8 cellular contexts compared by ENCODE assay signal in the genomic region with DNA sequence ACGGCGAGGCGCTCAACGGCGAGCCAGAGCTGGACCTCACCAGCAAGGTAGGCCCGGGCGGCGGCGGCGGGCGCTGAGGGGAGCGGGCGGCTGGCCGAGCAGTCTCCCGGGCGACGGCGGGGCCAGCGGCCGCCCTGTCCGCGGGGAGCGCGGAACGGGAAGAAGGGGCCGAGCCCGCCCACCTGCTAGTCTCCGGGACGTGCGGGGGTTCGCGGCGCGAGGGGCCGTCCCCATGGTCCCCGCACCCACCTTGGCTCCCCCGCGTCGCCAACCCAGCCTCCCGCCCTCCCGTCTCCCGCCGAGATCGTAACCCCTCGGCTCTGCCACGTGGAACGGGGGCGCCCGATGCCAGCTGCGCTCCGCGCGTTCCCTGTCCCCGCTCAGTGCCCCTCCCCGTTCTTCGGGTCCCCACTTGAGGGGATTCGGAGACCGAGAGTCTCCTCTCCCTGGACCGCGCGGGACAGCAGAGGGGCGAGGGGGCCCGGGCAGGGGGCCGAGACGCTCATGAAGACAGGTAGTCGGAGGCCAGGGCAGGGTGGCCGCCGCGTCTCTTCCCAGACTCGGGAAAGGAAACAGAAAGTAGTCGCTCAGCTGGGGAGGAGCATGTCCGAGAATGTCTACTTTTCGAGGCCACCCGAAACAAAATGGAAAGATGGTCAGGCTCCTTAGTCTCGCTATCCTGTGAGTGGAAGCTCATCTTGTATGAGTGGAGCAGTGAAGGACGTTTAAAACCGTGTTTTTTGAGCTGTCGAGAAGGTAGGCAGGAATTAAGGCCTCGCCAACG. TPM values are rescaled to one million over a fixed set of nuclear protein-coding genes. Genes with fewer than 3 reads are reported as not detected.
DNase-seq lines count a peak whose midpoint lies in the region; ATAC-seq and TF ChIP-seq lines count a peak whose summit lies in the region.

No MANE protein-coding gene starts in this region.

- peak overlapping the region; percentile 88 for H3K4me2 ChIP-seq in OCI-LY3 (ENCODE audit: low read length)

- H3K9ac ChIP-seq in OCI-LY3 (ENCODE audit: low read length), result peak overlapping the region; percentile 90

- H4K20me1 ChIP-seq in OCI-LY3 (ENCODE audit: insufficient read depth, low read length), result peaks cover 48% of the 10 kb centered on the region

- H2AFZ ChIP-seq in OCI-LY3 (ENCODE audit: low read depth, low read length), result no peak overlapping the region

- H3K4me3 Mint-ChIP-seq in CD4-positive, alpha-beta memory T cell, result peak overlapping the region; percentile 91 to 96 (median 94)
- H3K4me3 Mint-ChIP-seq in activated naive CD8-positive, alpha-beta T cell treated with anti-CD3 and anti-CD28 coated beads, Interleukin-2, amount 50 U/mL, for 24 hours, result peak overlapping the region; percentile 94

- peaks cover 10 to 44% of the 10 kb centered on the region in 2 donors for H3K36me3 Mint-ChIP-seq in CD4-positive, alpha-beta memory T cell
- H3K36me3 Mint-ChIP-seq in activated naive CD8-positive, alpha-beta T cell treated with anti-CD3 and anti-CD28 coated beads, Interleukin-2, amount 50 U/mL, for 24 hours (ENCODE audit: low read depth), result peaks cover 40% of the 10 kb centered on the region

- peaks cover 0 to under 1% (median 0%) of the 10 kb centered on the region in 8 donors for H3K9me3 Mint-ChIP-seq in CD4-positive, alpha-beta memory T cell
- H3K9me3 Mint-ChIP-seq in activated naive CD8-positive, alpha-beta T cell treated with anti-CD3 and anti-CD28 coated beads, Interleukin-2, amount 50 U/mL, for 24 hours, result no peaks in the 10 kb centered on the region

- H3K79me2 ChIP-seq in OCI-LY3 (ENCODE audit: low read length), result peaks cover 56% of the 10 kb centered on the region

- peaks cover 53 to 71% (median 59%) of the 10 kb centered on the region in 4 donors for H3K4me1 Mint-ChIP-seq in CD4-positive, alpha-beta memory T cell
- H3K4me1 Mint-ChIP-seq in activated naive CD8-positive, alpha-beta T cell treated with anti-CD3 and anti-CD28 coated beads, Interleukin-2, amount 50 U/mL, for 24 hours, result peaks cover 66% of the 10 kb centered on the region

- peaks cover 16% of the 10 kb centered on the region for H3K36me3 ChIP-seq in CD4-positive, alpha-beta memory T cell (ENCODE audit: insufficient read depth, low read length)
- H3K36me3 ChIP-seq in OCI-LY3 (replicated peaks; ENCODE audit: low read depth, low read length), result peaks cover 28% of the 10 kb centered on the region

- CTCF ChIA-PET in CD4-positive, alpha-beta memory T cell (lab: Charles Lee; ENCODE audit: partially characterized antibody), result interaction anchor here (0.5 to 2.6 kb wide), 10 partner anchors 11 to 60 kb away, joined by 3 to 15 read pairs (median 5); a partner anchor contains a TSS

- peak in 2 of 5 donors; percentile 36 to 44 for DNase-seq in CD4-positive, alpha-beta memory T cell
- peak; percentile 50 for DNase-seq in activated naive CD8-positive, alpha-beta T cell treated with anti-CD3 and anti-CD28 coated beads, Interleukin-2, amount 50 U/mL, for 24 hours
- peak; percentile 53 for DNase-seq in left cardiac atrium
- peak; percentile 88 for DNase-seq in posterior vena cava (ENCODE audit: low spot score)
- no peak for DNase-seq in NCI-H510A (lab: John Stamatoyannopoulos, UW)
- no peak for DNase-seq in NCI-H226

- intact Hi-C loops in CD4-positive, alpha-beta memory T cell (cut with micrococcal nuclease), result loop anchor here (2.0 to 10.0 kb wide), 4 partner anchors 19 to 651 kb away; a partner anchor contains a TSS
- intact Hi-C loops in left cardiac atrium (cut with DNase I) (no loop called here), posterior vena cava (cut with DNase I) (no loop called here)

- peak overlapping the region; percentile 92 to 98 (median 96) for H3K27ac Mint-ChIP-seq in CD4-positive, alpha-beta memory T cell
- peak overlapping the region; percentile 89 for H3K27ac Mint-ChIP-seq in activated naive CD8-positive, alpha-beta T cell treated with anti-CD3 and anti-CD28 coated beads, Interleukin-2, amount 50 U/mL, for 24 hours

- peaks cover 0 to under 1% of the 10 kb centered on the region in 2 donors for H3K27me3 Mint-ChIP-seq in CD4-positive, alpha-beta memory T cell
- H3K27me3 Mint-ChIP-seq in activated naive CD8-positive, alpha-beta T cell treated with anti-CD3 and anti-CD28 coated beads, Interleukin-2, amount 50 U/mL, for 24 hours, result no peaks in the 10 kb centered on the region

- H3K9me3 ChIP-seq in CD4-positive, alpha-beta memory T cell (ENCODE audit: control insufficient read depth in 1 of 2, low read length in 2 of 2), result no peaks in the 10 kb centered on the region
- H3K9me3 ChIP-seq in OCI-LY3 (ENCODE audit: insufficient read depth, low read length), result no peaks in the 10 kb centered on the region

- peak; percentile 1 for ATAC-seq in GM21529 (IDR thresholded peaks at IDR 0.05; ENCODE audit: unreplicated experiment)
- ATAC-seq in activated naive CD8-positive, alpha-beta T cell treated with anti-CD3 and anti-CD28 coated beads, Interleukin-2, amount 50 U/mL, for 24 hours, result no peak
- ATAC-seq in left cardiac atrium, result peak; percentile 3 to 21

- POLR2A ChIA-PET in CD4-positive, alpha-beta memory T cell (lab: Charles Lee; ENCODE audit: partially characterized antibody), result interaction anchor here (0.8 to 8.0 kb wide), 19 partner anchors 9 to 1338 kb away, joined by 3 to 186 read pairs (median 4); a partner anchor contains a TSS

- peak overlapping the region; percentile 94 for H3K27ac ChIP-seq in CD4-positive, alpha-beta memory T cell (ENCODE audit: low read depth, low read length)
- peak overlapping the region; percentile 69 for H3K27ac ChIP-seq in OCI-LY3 (ENCODE audit: low read length)

- H3K27me3 ChIP-seq in CD4-positive, alpha-beta memory T cell (ENCODE audit: insufficient read depth, low read length), result no peaks in the 10 kb centered on the region
- H3K27me3 ChIP-seq in OCI-LY3 (ENCODE audit: low read depth, low read length), result no peaks in the 10 kb centered on the region

- H3K4me3 ChIP-seq in CD4-positive, alpha-beta memory T cell (ENCODE audit: low read length in 2 of 2), result peak overlapping the region; percentile 6 to 94
- peak overlapping the region; percentile 89 for H3K4me3 ChIP-seq in OCI-LY3 (ENCODE audit: low read length)

- H3K4me1 ChIP-seq in CD4-positive, alpha-beta memory T cell (ENCODE audit: insufficient read depth, low read length), result peaks cover 61% of the 10 kb centered on the region
- peaks cover 41% of the 10 kb centered on the region for H3K4me1 ChIP-seq in OCI-LY3 (ENCODE audit: low read length)

- no peak for TF ChIP-seq CTCF in OCI-LY3 (IDR thresholded peaks at IDR 0.05; ENCODE audit: low read depth, low read length)

RNA-seq across cellular contexts. Expression of a gene that starts 0.5 kb away (rescaled TPM):
- 10 to 100 TPM; 94.1 to 96.6 TPM for total RNA-seq in CD4-positive, alpha-beta memory T cell
- 10 to 100 TPM; 14.6 to 30.8 TPM for polyA plus RNA-seq in CD4-positive, alpha-beta memory T cell
- total RNA-seq in left cardiac atrium (10 to 100 TPM; 25.1 to 33.5 TPM), posterior vena cava (10 to 100 TPM; 29.8 to 34.3 TPM)

RNA-seq across cellular contexts. Expression of a gene that starts 5.5 kb away (rescaled TPM):
- total RNA-seq in CD4-positive, alpha-beta memory T cell, result 10 to 100 TPM; 64.6 to 65.4 TPM
- 1 to 10 TPM; 8.0 to 9.6 TPM for polyA plus RNA-seq in CD4-positive, alpha-beta memory T cell
- total RNA-seq in left cardiac atrium, result 10 to 100 TPM; 22.7 to 33.2 TPM
- total RNA-seq in posterior vena cava, result 10 to 100 TPM; 45.0 to 48.3 TPM

RNA-seq across cellular contexts. Expression of a gene that starts 24.5 kb away (rescaled TPM):
- 10 to 100 TPM; 41.2 to 42.3 TPM for total RNA-seq in CD4-positive, alpha-beta memory T cell
- 10 to 100 TPM; 60.3 to 78.9 TPM for polyA plus RNA-seq in CD4-positive, alpha-beta memory T cell
- total RNA-seq in left cardiac atrium, result 10 to 100 TPM; 56.0 to 67.2 TPM
- total RNA-seq in posterior vena cava, result 10 to 100 TPM; 40.7 to 42.8 TPM

RNA-seq across cellular contexts. Expression of a gene that starts 49.5 kb away (rescaled TPM):
- total RNA-seq in CD4-positive, alpha-beta memory T cell, result 1,000 to 10,000 TPM in 1 of 2 experiments, 100 to 1,000 TPM in 1; 988 to 1,004 TPM
- 100 to 1,000 TPM; 323 to 643 TPM for polyA plus RNA-seq in CD4-positive, alpha-beta memory T cell
- total RNA-seq in left cardiac atrium (100 to 1,000 TPM; 109 to 133 TPM), posterior vena cava (100 to 1,000 TPM; 229 to 246 TPM)

RNA-seq across cellular contexts. Expression of a gene that starts 49.9 kb away (rescaled TPM):
- 10 to 100 TPM; 30.4 to 35.2 TPM for total RNA-seq in CD4-positive, alpha-beta memory T cell
- 10 to 100 TPM in 1 of 2 donors, 1 to 10 TPM in 1; 3.8 to 10.5 TPM for polyA plus RNA-seq in CD4-positive, alpha-beta memory T cell
- total RNA-seq in left cardiac atrium (10 to 100 TPM; 36.0 to 39.1 TPM), posterior vena cava (10 to 100 TPM; 22.3 to 25.2 TPM)

Comparison
In these comparisons a context has a peak if more than half of its experiments do, and no peak if none do; other contexts are left out.
1. DNase-seq: peak in activated naive CD8-positive, alpha-beta T cell treated with anti-CD3 and anti-CD28 coated beads, Interleukin-2, amount 50 U/mL, for 24 hours (single experiment), left cardiac atrium (single experiment) and posterior vena cava (single experiment); none in NCI-H510A (single experiment) and NCI-H226 (single experiment).